ENCODE assay signal across 28 cellular contexts in the genomic region with DNA sequence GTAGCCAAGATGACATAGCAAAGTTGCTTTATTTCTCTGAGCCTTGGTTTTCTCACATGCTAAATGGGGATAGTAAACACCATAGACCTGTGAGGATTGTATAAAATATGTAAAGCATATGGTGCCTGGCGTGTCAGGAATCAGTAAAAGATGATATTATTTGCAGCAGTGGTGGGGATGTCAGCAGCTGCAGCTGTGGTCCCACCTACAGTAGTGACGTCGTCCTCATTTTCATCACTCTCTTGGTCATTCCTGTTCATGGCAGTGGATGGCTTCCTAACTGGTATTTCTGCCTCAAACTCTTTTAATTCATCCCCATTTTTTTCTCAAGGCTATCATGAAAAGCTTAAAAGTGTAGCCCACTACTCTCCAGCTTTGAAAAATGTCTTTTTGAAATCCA. TPM values are rescaled to one million over a fixed set of nuclear protein-coding genes. Genes with fewer than 3 reads are reported as not detected.
DNase-seq lines count a peak whose midpoint lies in the region; ATAC-seq, FAIRE-seq and TF ChIP-seq lines count a peak whose summit lies in the region.
"Had no signal": no experiment of that assay in that cellular context is flagged by ENCODE, and none has a peak within 500 bp of the region (broad histone marks: within the 10 kb centered on the region; RNA-seq: fewer than 3 reads in every experiment).

No MANE protein-coding gene starts in this region.

- H4K8ac ChIP-seq in mesendoderm (ENCODE audit: low read depth, low read length): no peak overlapping the region

- H3K4ac ChIP-seq in mesendoderm (ENCODE audit: low read depth, low read length): no peak overlapping the region

- H3K27me3 ChIP-seq in HUES48 (ENCODE audit: control insufficient read depth, insufficient read depth, low read length) (no peaks in the 10 kb centered on the region), mammary epithelial cell (ENCODE audit: insufficient read depth, low read length) (no peaks in the 10 kb centered on the region), mesendoderm (ENCODE audit: insufficient read depth, low read length, poor library complexity) (no peaks in the 10 kb centered on the region), HAP-1 (ENCODE audit: low read depth) (no peaks in the 10 kb centered on the region)
- H3K27me3 ChIP-seq: BLaER1, pancreas, tibial artery had no signal

- ATAC-seq in HG02759 (IDR thresholded peaks at IDR 0.05; ENCODE audit: unreplicated experiment) (no peak), Right ventricle myocardium inferior (no peak)
- ATAC-seq: activated T-cell treated with anti-CD3 and anti-CD28 coated beads, Interleukin-2, amount 50 U/mL, for 72 hours; lower lobe of right lung; mucosa of descending colon; pancreas had no signal

- H3K9me3 ChIP-seq in HUES48 (ENCODE audit: control insufficient read depth, insufficient read depth, low read length) (no peaks in the 10 kb centered on the region), mammary epithelial cell (replicated peaks; ENCODE audit: insufficient read depth, low read length) (no peaks in the 10 kb centered on the region), HAP-1 (peaks cover 2% of the 10 kb centered on the region; the same call in 1 of the 2 replicates)
- H3K9me3 ChIP-seq: BLaER1, lower lobe of right lung, mucosa of descending colon, pancreas, tibial artery had no signal

- no peak overlapping the region for H2BK5ac ChIP-seq in mesendoderm (ENCODE audit: low read length)

- DNase-seq in GM12892 (ENCODE audit: insufficient read length) (no peak), mammary epithelial cell (no peak), mesendoderm (no peak), dedifferentiated amniotic fluid mesenchymal stem cell (ENCODE audit: extremely low spot score) (no peak), Right ventricle myocardium inferior (ENCODE audit: missing footprints) (no peak), HAP-1 (ENCODE audit: low spot score in 2 of 2) (no peak)
- DNase-seq: activated CD4-positive, alpha-beta T cell treated with anti-CD3 and anti-CD28 coated beads, Interleukin-2, amount 10 ng/mL, durations not matched to agents 7 days and 5 days; activated naive CD4-positive, alpha-beta T cell; activated T-cell treated with anti-CD3 and anti-CD28 coated beads, Interleukin-2, amount 50 U/mL, for 72 hours; cerebellar nuclear complex; COR-L47; effector CD4-positive, alpha-beta T cell; erythroblast; lower lobe of right lung; mucosa of descending colon; NCI-H2029 treated with DMSO at 0.1 percent for 48 hours; NCI-H345; NCI-H774; nephron progenitor cell; pancreas; T-helper 9 cell; tibial artery had no signal

- H3K79me1 ChIP-seq in mesendoderm (ENCODE audit: low read length): peaks cover 3% of the 10 kb centered on the region

- H3K4me1 ChIP-seq in HUES48 (ENCODE audit: control insufficient read depth, insufficient read depth, low read length) (peaks cover 48% of the 10 kb centered on the region), mammary epithelial cell (ENCODE audit: insufficient read depth, low read length) (peaks cover 55% of the 10 kb centered on the region), mesendoderm (ENCODE audit: control insufficient read depth, low read depth, low read length) (peaks cover 7% of the 10 kb centered on the region), HAP-1 (no peaks in the 10 kb centered on the region)
- H3K4me1 ChIP-seq: BLaER1, lower lobe of right lung, tibial artery had no signal

- no peak overlapping the region for H2BK120ac ChIP-seq in mesendoderm (ENCODE audit: low read depth, low read length)

- H3K56ac ChIP-seq in mesendoderm (ENCODE audit: low read length): no peak overlapping the region

- H3K9ac ChIP-seq in HUES48 (ENCODE audit: low read depth, low read length) (no peak overlapping the region), mammary epithelial cell (ENCODE audit: insufficient read depth, low read length) (peak overlapping the region; percentile 64), mesendoderm (ENCODE audit: low read length) (no peak overlapping the region)
- H3K9ac ChIP-seq: BLaER1 had no signal

- in situ Hi-C loops in mammary epithelial cell (cut with MboI; ENCODE audit: low sequenced_read_pairs in 2 of 2) (no loop called here), HAP-1 (cut with MboI; ENCODE audit: low sequenced_read_pairs) (no loop called here)

- CTCF ChIA-PET in mammary epithelial cell (lab: Charles Lee; ENCODE audit: low non-redundant PET): no interaction called here

- H3K18ac ChIP-seq in mesendoderm (ENCODE audit: low read length): peak overlapping the region; percentile 25

- dilution Hi-C loops in mammary epithelial cell (cut with HindIII; ENCODE audit: low sequenced_read_pairs): no loop called here

- 88% methylated on average over 3 of the region's 3 CpGs for WGBS in mammary epithelial cell (ENCODE audit: low coverage, missing lambda C conversion rate)
- WGBS in mesendoderm (ENCODE audit: extremely low coverage, insufficient coverage, low lambda C conversion rate): no CpG with 5 or more reads among the region's 3 CpGs

- BruUV-seq in mammary epithelial cell (replicated peaks; lab: Mats Ljungman, UMichigan): no TSS peak

- H3K4me2 ChIP-seq in mammary epithelial cell (ENCODE audit: insufficient read depth, low read depth, low read length): no peak overlapping the region
- no peak overlapping the region for H3K4me2 ChIP-seq in mesendoderm (ENCODE audit: low read length)
- H3K4me2 ChIP-seq: BLaER1 had no signal

- H2AK5ac ChIP-seq in mesendoderm (ENCODE audit: low read length): no peak overlapping the region

- no peak overlapping the region for H3K23ac ChIP-seq in mesendoderm (ENCODE audit: low read length)

- no peak overlapping the region for H2AFZ ChIP-seq in mammary epithelial cell (ENCODE audit: low read depth, low read length)

- FAIRE-seq in GM12892 (lab: Jason Lieb, UNC): peak; percentile 9
- FAIRE-seq: frontal cortex, G401.6, pancreas had no signal

- H3K4me3 ChIP-seq in HUES48 (ENCODE audit: low read depth, low read length) (no peak overlapping the region), mammary epithelial cell (replicated peaks in 1 of 3; ENCODE audit: insufficient read depth in 1 of 3, low read depth in 2 of 3, low read length in 3 of 3) (no peak overlapping the region), mesendoderm (ENCODE audit: low read length) (no peak overlapping the region), HAP-1 (no peak overlapping the region)
- H3K4me3 ChIP-seq: BLaER1, lower lobe of right lung, mucosa of descending colon, pancreas, tibial artery had no signal

- H4K5ac ChIP-seq in mesendoderm (ENCODE audit: low read length): no peak overlapping the region

- no peak for TF ChIP-seq CTCF in mammary epithelial cell (conservative IDR thresholded peaks at IDR 0.05 in 1 of 2, IDR thresholded peaks at IDR 0.05 in 1 of 2; ENCODE audit: extremely low read depth in 1 of 2, insufficient read depth in 1 of 2, low read depth in 1 of 2, low read length in 2 of 2)

- intact Hi-C loops in mammary epithelial cell (cut with micrococcal nuclease): no loop called here
- intact Hi-C loops in Right ventricle myocardium inferior (cut with DNase I): no loop called here

- no peak overlapping the region for H2BK15ac ChIP-seq in mesendoderm (replicated peaks; ENCODE audit: low read depth)

- TF ChIP-seq POLR2A in GM12892 (IDR thresholded peaks at IDR 0.05; ENCODE audit: low read depth, low read length): no peak

- no peaks in the 10 kb centered on the region for H4K20me1 ChIP-seq in mammary epithelial cell (ENCODE audit: insufficient read depth, low read length)
- H4K20me1 ChIP-seq: BLaER1 had no signal

- H3K27ac ChIP-seq in HUES48 (ENCODE audit: low read depth, low read length) (peak overlapping the region; percentile 36), mammary epithelial cell (ENCODE audit: insufficient read depth, low read depth, low read length) (peak overlapping the region; percentile 99), mesendoderm (ENCODE audit: low read depth, low read length) (no peak overlapping the region)
- H3K27ac ChIP-seq: BLaER1, lower lobe of right lung, pancreas, tibial artery, VCaP had no signal

- H3K79me2 ChIP-seq in mammary epithelial cell (ENCODE audit: insufficient read depth, low read length) (peaks cover 87% of the 10 kb centered on the region), mesendoderm (ENCODE audit: control insufficient read depth, insufficient read depth, low read length) (peaks cover 1% of the 10 kb centered on the region)

- no peaks in the 10 kb centered on the region for H3K36me3 ChIP-seq in HUES48 (ENCODE audit: control insufficient read depth, insufficient read depth, low read length)
- peaks cover 2% of the 10 kb centered on the region for H3K36me3 ChIP-seq in mammary epithelial cell (ENCODE audit: insufficient read depth, low read length)
- H3K36me3 ChIP-seq in mesendoderm (ENCODE audit: control insufficient read depth, insufficient read depth, low read length): no peaks in the 10 kb centered on the region
- H3K36me3 ChIP-seq in HAP-1 (replicated peaks): no peaks in the 10 kb centered on the region
- H3K36me3 ChIP-seq: BLaER1, lower lobe of right lung, pancreas, tibial artery had no signal

RNA-seq across cellular contexts. Expression of gene BMAL2, which starts 12.1 kb away (rescaled TPM):
- 44.5 TPM for polyA plus RNA-seq in GM12892 (2012; ENCODE audit: missing spikeins)
- 10 to 100 TPM in 1 of 2 donors, 1 to 10 TPM in 1; 8.8 to 51.6 TPM for total RNA-seq in mammary epithelial cell
- 12.7 TPM for polyA plus RNA-seq in mammary epithelial cell
- 21.8 TPM for polyA minus RNA-seq in mammary epithelial cell
- 7.5 TPM for polyA plus RNA-seq in mesendoderm (2013, experiment 1 of 2)
- polyA plus RNA-seq in mesendoderm (2013, experiment 2 of 2): 7.8 TPM
- 1.2 TPM for total RNA-seq in Right ventricle myocardium inferior
